ENCODE assay signal across 8 cellular contexts in genomic region chr17:18362509-18363020, GRCh38. TPM values are rescaled to one million over a fixed set of nuclear protein-coding genes. Genes with fewer than 3 reads are reported as not detected.
DNase-seq lines count a peak whose midpoint lies in the region; ATAC-seq and TF ChIP-seq lines count a peak whose summit lies in the region.

No MANE protein-coding gene starts in this region.

- CTCF ChIA-PET in activated CD4-positive, alpha-beta memory T cell treated with anti-CD3 and anti-CD28 coated beads, Interleukin-2, amount 10 ng/mL, durations not matched to agents 7 days and 5 days (lab: Charles Lee) = interaction anchor here (0.9 to 1.0 kb wide), 2 partner anchors 8 to 263 kb away, joined by 3 read pairs; no protein-coding TSS in a partner anchor

- no peaks in the 10 kb centered on the region for H3K4me1 ChIP-seq in aorta (ENCODE audit: control insufficient read depth in 1 of 2, insufficient read depth in 2 of 2, low read length in 2 of 2)

- peak overlapping the region; percentile 72 for H3K4me3 ChIP-seq in HL-60 (replicated peaks; ENCODE audit: insufficient read depth, low read length)
- H3K4me3 ChIP-seq in fibroblast of the aortic adventitia (ENCODE audit: low read depth, low read length) = peak overlapping the region; percentile 85
- H3K4me3 ChIP-seq in aorta (ENCODE audit: low read length in 2 of 2) = peak overlapping the region; percentile 43 to 70

- no peaks in the 10 kb centered on the region for H3K27me3 Mint-ChIP-seq in activated CD4-positive, alpha-beta memory T cell treated with anti-CD3 and anti-CD28 coated beads, Interleukin-2, amount 10 ng/mL, durations not matched to agents 7 days and 5 days
- H3K27me3 Mint-ChIP-seq in naive B cell = no peaks in the 10 kb centered on the region

- peak; percentile 1 to 10 for ATAC-seq in naive B cell (ENCODE audit: low read depth in 2 of 2)
- ATAC-seq in aorta (ENCODE audit: low FRiP score) = peak; percentile 2
- no peak for ATAC-seq in GM21526 (IDR thresholded peaks at IDR 0.05; ENCODE audit: low FRiP score, unreplicated experiment)

- H3K27ac ChIP-seq in HL-60 (replicated peaks) (no peak overlapping the region; the same call in 1 of the 2 replicates), aorta (ENCODE audit: low read depth in 1 of 2, low read length in 2 of 2) (peak overlapping the region in 1 of 2 donors; percentile 6)

- peaks cover 14% of the 10 kb centered on the region for H3K36me3 Mint-ChIP-seq in activated CD4-positive, alpha-beta memory T cell treated with anti-CD3 and anti-CD28 coated beads, Interleukin-2, amount 10 ng/mL, durations not matched to agents 7 days and 5 days (ENCODE audit: low read depth)
- no peaks in the 10 kb centered on the region for H3K36me3 Mint-ChIP-seq in naive B cell

- intact Hi-C loops in aorta (cut with DNase I) = no loop called here

- peak overlapping the region; percentile 94 for H3K4me3 Mint-ChIP-seq in activated CD4-positive, alpha-beta memory T cell treated with anti-CD3 and anti-CD28 coated beads, Interleukin-2, amount 10 ng/mL, durations not matched to agents 7 days and 5 days
- H3K4me3 Mint-ChIP-seq in naive B cell = peak overlapping the region; percentile 92 to 97 (median 94)

- no peaks in the 10 kb centered on the region for H3K36me3 ChIP-seq in aorta (ENCODE audit: control insufficient read depth in 1 of 2, insufficient read depth in 2 of 2, low read length in 1 of 2)

- in situ Hi-C loops in Caki2 (cut with HindIII; ENCODE audit: low pct_unique_long_range_greater_than_20kb, low sequenced_read_pairs) = no loop called here

- H3K9me3 Mint-ChIP-seq in activated CD4-positive, alpha-beta memory T cell treated with anti-CD3 and anti-CD28 coated beads, Interleukin-2, amount 10 ng/mL, durations not matched to agents 7 days and 5 days = no peaks in the 10 kb centered on the region
- peaks cover 0 to 3% (median 0%) of the 10 kb centered on the region in 7 donors for H3K9me3 Mint-ChIP-seq in naive B cell

- POLR2A ChIA-PET in activated CD4-positive, alpha-beta memory T cell treated with anti-CD3 and anti-CD28 coated beads, Interleukin-2, amount 10 ng/mL, durations not matched to agents 7 days and 5 days (lab: Charles Lee) = interaction anchor here (1.0 to 1.8 kb wide), 9 partner anchors 14 to 702 kb away, joined by 3 to 7 read pairs (median 3); partner anchors contain the start of genes SMCR8 and TOP3A

- DNase-seq in Caki2 (ENCODE audit: low read depth) (peak; percentile 64), HL-60 (ENCODE audit: low read depth in 1 of 2, low spot score in 1 of 2) (peak in 1 of 2 experiments; percentile 1), fibroblast of the aortic adventitia (ENCODE audit: low read depth) (peak; percentile 18), naive B cell (no peak), aorta (peak in 1 of 2 donors; percentile 78), NCI-H1048 (lab: John Stamatoyannopoulos, UW) (no peak)
- no peak for DNase-seq in activated CD4-positive, alpha-beta memory T cell treated with anti-CD3 and anti-CD28 coated beads, Interleukin-2, amount 10 ng/mL, durations not matched to agents 7 days and 5 days

- no peaks in the 10 kb centered on the region for H3K9me3 ChIP-seq in aorta (ENCODE audit: control insufficient read depth, low read length)

- 26 to 30% methylated on average over 19 of the region's 19 CpGs for WGBS in aorta, 2 donors

- H3K27me3 ChIP-seq in HL-60 (ENCODE audit: insufficient read depth, poor library complexity, severe bottlenecking) (no peaks in the 10 kb centered on the region), aorta (ENCODE audit: control insufficient read depth in 1 of 2, insufficient read depth in 2 of 2, low read length in 1 of 2) (no peaks in the 10 kb centered on the region)

- peak overlapping the region; percentile 45 for H3K27ac Mint-ChIP-seq in activated CD4-positive, alpha-beta memory T cell treated with anti-CD3 and anti-CD28 coated beads, Interleukin-2, amount 10 ng/mL, durations not matched to agents 7 days and 5 days
- H3K27ac Mint-ChIP-seq in naive B cell = peak overlapping the region in 2 of 6 donors; percentile 6 to 28

- peaks cover 30% of the 10 kb centered on the region for H3K4me1 Mint-ChIP-seq in activated CD4-positive, alpha-beta memory T cell treated with anti-CD3 and anti-CD28 coated beads, Interleukin-2, amount 10 ng/mL, durations not matched to agents 7 days and 5 days
- H3K4me1 Mint-ChIP-seq in naive B cell = peaks cover 10 to 20% (median 16%) of the 10 kb centered on the region in 3 donors

- TF ChIP-seq CTCF in HL-60 (IDR thresholded peaks at IDR 0.05; ENCODE audit: insufficient read depth, low read length) (no peak), fibroblast of the aortic adventitia (IDR thresholded peaks at IDR 0.05; ENCODE audit: insufficient read depth, low read length) (no peak)

RNA-seq across cellular contexts. Expression of gene SHMT1, which starts 0.8 kb away (rescaled TPM):
- total RNA-seq in Caki2 (2014; rRNA removed; shearing (Covaris generic); ENCODE audit: low replicate concordance) = 83.3 and 108 TPM in 2 replicates
- total RNA-seq in activated CD4-positive, alpha-beta memory T cell treated with anti-CD3 and anti-CD28 coated beads, Interleukin-2, amount 10 ng/mL, durations not matched to agents 7 days and 5 days = 10 to 100 TPM; 38.1 to 41.1 TPM
- 7.0 and 20.3 TPM in 2 replicates for total RNA-seq in fibroblast of the aortic adventitia (ENCODE audit: low replicate concordance)
- polyA plus RNA-seq in naive B cell (ENCODE audit: low read depth in 6 of 6) = 10 to 100 TPM in 5 of 6 donors, 1 to 10 TPM in 1; 9.1 to 18.0 (median 15.8) TPM
- total RNA-seq in aorta = 10 to 100 TPM; 13.3 to 17.5 TPM
- 10 to 100 TPM in 1 of 2 donors, 1 to 10 TPM in 1; 7.3 to 21.7 TPM for polyA plus RNA-seq in aorta

RNA-seq across cellular contexts. Expression of gene EVPLL, which starts 15.0 kb away (rescaled TPM):
- not detected in 2 replicates for total RNA-seq in Caki2 (2014; rRNA removed; shearing (Covaris generic); ENCODE audit: low replicate concordance)
- not detected for total RNA-seq in activated CD4-positive, alpha-beta memory T cell treated with anti-CD3 and anti-CD28 coated beads, Interleukin-2, amount 10 ng/mL, durations not matched to agents 7 days and 5 days
- total RNA-seq in fibroblast of the aortic adventitia (ENCODE audit: low replicate concordance) (not detected in 2 replicates), aorta (not detected)
- polyA plus RNA-seq in naive B cell (ENCODE audit: low read depth in 6 of 6) (not detected), aorta (not detected)

RNA-seq across cellular contexts. Expression of gene SMCR8, which starts 47.5 kb away (rescaled TPM):
- total RNA-seq in Caki2 (2014; rRNA removed; shearing (Covaris generic); ENCODE audit: low replicate concordance) = 7.0 and 9.7 TPM in 2 replicates
- 10 to 100 TPM; 27.0 to 27.9 TPM for total RNA-seq in activated CD4-positive, alpha-beta memory T cell treated with anti-CD3 and anti-CD28 coated beads, Interleukin-2, amount 10 ng/mL, durations not matched to agents 7 days and 5 days
- total RNA-seq in fibroblast of the aortic adventitia (ENCODE audit: low replicate concordance) (9.2 and 17.3 TPM in 2 replicates), aorta (10 to 100 TPM; 10.8 to 15.4 TPM)
- polyA plus RNA-seq in naive B cell (ENCODE audit: low read depth in 6 of 6) (1 to 10 TPM; 2.8 to 9.2 (median 5.9) TPM), aorta (1 to 10 TPM; 3.9 to 4.5 TPM)

RNA-seq across cellular contexts. Expression of gene TOP3A, which starts 47.8 kb away (rescaled TPM):
- total RNA-seq in Caki2 (2014; rRNA removed; shearing (Covaris generic); ENCODE audit: low replicate concordance) = 11.9 and 15.9 TPM in 2 replicates
- total RNA-seq in activated CD4-positive, alpha-beta memory T cell treated with anti-CD3 and anti-CD28 coated beads, Interleukin-2, amount 10 ng/mL, durations not matched to agents 7 days and 5 days = 10 to 100 TPM; 51.4 to 54.9 TPM
- 50.0 and 213 TPM in 2 replicates for total RNA-seq in fibroblast of the aortic adventitia (ENCODE audit: low replicate concordance)
- 10 to 100 TPM in 5 of 6 donors, 1 to 10 TPM in 1; 5.2 to 20.1 (median 14.6) TPM for polyA plus RNA-seq in naive B cell (ENCODE audit: low read depth in 6 of 6)
- total RNA-seq in aorta = 10 to 100 TPM; 27.8 to 37.8 TPM
- 10 to 100 TPM in 1 of 2 donors, 1 to 10 TPM in 1; 2.9 to 20.8 TPM for polyA plus RNA-seq in aorta

Comparison
In these comparisons a context has a peak if more than half of its experiments do, and no peak if none do; other contexts are left out.
1. DNase-seq: peak in Caki2 (single experiment) and fibroblast of the aortic adventitia (single experiment); none in activated CD4-positive, alpha-beta memory T cell treated with anti-CD3 and anti-CD28 coated beads, Interleukin-2, amount 10 ng/mL, durations not matched to agents 7 days and 5 days (single experiment), naive B cell (single experiment) and NCI-H1048 (single experiment).
2. Peak in every context shown above with its lines, with median percentiles within 50 percentile points of each other: H3K4me3 ChIP-seq.